14 cellular contexts compared by ENCODE assay signal in the genomic region with DNA sequence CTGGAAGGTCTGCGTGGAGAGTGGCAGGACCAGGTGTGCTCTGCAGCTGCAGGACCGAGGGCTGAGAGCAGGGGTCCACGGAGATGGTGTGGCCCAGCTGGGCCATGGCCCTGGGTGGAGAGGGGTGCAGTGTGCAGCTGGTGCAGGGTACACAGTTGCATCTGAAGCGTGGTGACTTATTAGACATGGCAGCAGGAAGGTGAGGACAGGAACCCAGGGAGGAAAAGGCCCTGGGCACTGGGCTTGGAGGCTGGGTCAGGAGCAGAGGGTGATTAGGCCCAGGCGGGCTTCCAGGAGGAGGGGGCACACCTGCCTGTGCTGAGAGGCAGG.
DNase-seq lines count a peak whose midpoint lies in the region; ATAC-seq and TF ChIP-seq lines count a peak whose summit lies in the region.
"Had no signal": no experiment of that assay in that cellular context is flagged by ENCODE, and none has a peak within 500 bp of the region (broad histone marks: within the 10 kb centered on the region; RNA-seq: fewer than 3 reads in every experiment).

No MANE protein-coding gene starts in this region.

- 63 to 86% methylated on average over 3 of the region's 5 CpGs for WGBS in esophagus squamous epithelium, 2 donors
- WGBS in hepatocyte (ENCODE audit: low lambda C conversion rate, missing lambda C conversion rate) = 93% methylated on average over 4 of the region's 5 CpGs

- H2AFZ ChIP-seq in hepatocyte = no peak overlapping the region

- TF ChIP-seq CTCF in esophagus squamous epithelium (IDR thresholded peaks at IDR 0.05) (no peak), hepatocyte (IDR thresholded peaks at IDR 0.05; ENCODE audit: poor library complexity) (no peak)

- ATAC-seq in T-cell (replicated peaks in 1 of 4) = no peak
- peak; percentile 2 for ATAC-seq in stimulated activated naive CD8-positive, alpha-beta T cell treated with anti-CD3 and anti-CD28 coated beads, Interleukin-15, Interleukin-2, amounts not matched to agents 100 U/mL and 50 U/mL, for 24 hours
- ATAC-seq in GM21825 (IDR thresholded peaks at IDR 0.05; ENCODE audit: unreplicated experiment) = no peak

- in situ Hi-C loops in ACHN (cut with HindIII; ENCODE audit: low pct_ligation_motif_present, low pct_unique_long_range_greater_than_20kb, low sequenced_read_pairs) = no loop called here

- H3K4me3 Mint-ChIP-seq in activated CD4-positive, alpha-beta T cell treated with anti-CD3 and anti-CD28 coated beads, Interleukin-2, amount 10 ng/mL, durations not matched to agents 24 days and 14 days = peak overlapping the region; percentile 24
- peak overlapping the region in 1 of 3 donors; percentile 45 for H3K4me3 Mint-ChIP-seq in T-cell

- peaks cover 34% of the 10 kb centered on the region for H3K4me1 Mint-ChIP-seq in activated CD4-positive, alpha-beta T cell treated with anti-CD3 and anti-CD28 coated beads, Interleukin-2, amount 10 ng/mL, durations not matched to agents 24 days and 14 days
- H3K4me1 Mint-ChIP-seq in T-cell = peaks cover 16 to 58% (median 31%) of the 10 kb centered on the region in 3 donors

- no peak overlapping the region for H3K4me3 ChIP-seq in esophagus squamous epithelium
- H3K4me3 ChIP-seq in hepatocyte = no peak overlapping the region
- H3K4me3 ChIP-seq: A549, adrenal gland had no signal

- no peaks in the 10 kb centered on the region for H3K27me3 Mint-ChIP-seq in activated CD4-positive, alpha-beta T cell treated with anti-CD3 and anti-CD28 coated beads, Interleukin-2, amount 10 ng/mL, durations not matched to agents 24 days and 14 days
- H3K27me3 Mint-ChIP-seq in T-cell = peaks cover 6 to 18% of the 10 kb centered on the region in 2 donors

- intact Hi-C loops in activated CD4-positive, alpha-beta T cell treated with anti-CD3 and anti-CD28 coated beads, Interleukin-2, amount 10 ng/mL, durations not matched to agents 24 days and 14 days (cut with micrococcal nuclease) = no loop called here
- intact Hi-C loops in esophagus squamous epithelium (cut with DNase I) = no loop called here

- no peaks in the 10 kb centered on the region for H3K9me3 Mint-ChIP-seq in activated CD4-positive, alpha-beta T cell treated with anti-CD3 and anti-CD28 coated beads, Interleukin-2, amount 10 ng/mL, durations not matched to agents 24 days and 14 days
- no peaks in the 10 kb centered on the region for H3K9me3 Mint-ChIP-seq in T-cell
- H3K9me3 Mint-ChIP-seq: type B pancreatic cell had no signal

- no peaks in the 10 kb centered on the region for H3K79me2 ChIP-seq in hepatocyte

- no peak for DNase-seq in activated CD4-positive, alpha-beta T cell treated with anti-CD3 and anti-CD28 coated beads, Interleukin-2, amount 10 ng/mL, durations not matched to agents 24 days and 14 days
- DNase-seq in activated CD4-positive, alpha-beta T cell treated with anti-CD3 and anti-CD28 coated beads, Interleukin-2, amount 50 U/mL, for 48 hours = no peak
- no peak for DNase-seq in T-cell
- DNase-seq in esophagus squamous epithelium (lab: John Stamatoyannopoulos, UW) = no peak
- DNase-seq in stimulated activated naive CD8-positive, alpha-beta T cell treated with anti-CD3 and anti-CD28 coated beads, Interleukin-15, Interleukin-2, amounts not matched to agents 100 U/mL and 50 U/mL, for 24 hours = no peak
- no peak for DNase-seq in hepatocyte (ENCODE audit: low spot score)
- DNase-seq in ACHN = no peak
- DNase-seq: erythroblast, head of caudate nucleus, NCI-H2171 had no signal

- no peak overlapping the region for H3K4me2 ChIP-seq in hepatocyte

- CTCF ChIA-PET in T-cell (lab: Charles Lee) = no interaction called here

- H3K27ac ChIP-seq in esophagus squamous epithelium (peak overlapping the region in 3 of 4 donors; percentile 19 to 67 (median 55)), hepatocyte (no peak overlapping the region)

- H3K9me3 ChIP-seq in esophagus squamous epithelium (peaks cover 0 to 6% (median 3%) of the 10 kb centered on the region in 3 donors), hepatocyte (ENCODE audit: low read depth) (no peaks in the 10 kb centered on the region)
- H3K9me3 ChIP-seq: adrenal gland had no signal

- no peaks in the 10 kb centered on the region for H4K20me1 ChIP-seq in hepatocyte (ENCODE audit: insufficient read depth, poor library complexity, severe bottlenecking)

- H3K4me1 ChIP-seq in esophagus squamous epithelium (peaks cover 12 to 53% (median 22%) of the 10 kb centered on the region in 3 donors), hepatocyte (ENCODE audit: insufficient read depth) (peaks cover 8% of the 10 kb centered on the region)

- H3K36me3 ChIP-seq in esophagus squamous epithelium = no peaks in the 10 kb centered on the region
- H3K36me3 ChIP-seq in hepatocyte (replicated peaks; ENCODE audit: insufficient read depth, low read depth) = no peaks in the 10 kb centered on the region
- H3K36me3 ChIP-seq: adrenal gland had no signal

- POLR2A ChIA-PET in T-cell (lab: Charles Lee) = no interaction called here

- TF ChIP-seq POLR2A in esophagus squamous epithelium (IDR thresholded peaks at IDR 0.05) = no peak

- H3K27ac Mint-ChIP-seq in activated CD4-positive, alpha-beta T cell treated with anti-CD3 and anti-CD28 coated beads, Interleukin-2, amount 10 ng/mL, durations not matched to agents 24 days and 14 days = peak overlapping the region; percentile 81
- peak overlapping the region; percentile 77 to 84 for H3K27ac Mint-ChIP-seq in T-cell

- no peaks in the 10 kb centered on the region for H3K36me3 Mint-ChIP-seq in activated CD4-positive, alpha-beta T cell treated with anti-CD3 and anti-CD28 coated beads, Interleukin-2, amount 10 ng/mL, durations not matched to agents 24 days and 14 days (ENCODE audit: low read depth)
- no peaks in the 10 kb centered on the region for H3K36me3 Mint-ChIP-seq in T-cell
- H3K36me3 Mint-ChIP-seq: type B pancreatic cell had no signal

- H3K27me3 ChIP-seq in esophagus squamous epithelium = peaks cover 0 to 17% (median 0%) of the 10 kb centered on the region in 4 donors
- no peaks in the 10 kb centered on the region for H3K27me3 ChIP-seq in hepatocyte

- H3K9me2 ChIP-seq in hepatocyte (replicated peaks; ENCODE audit: insufficient read depth) = no peaks in the 10 kb centered on the region
